ENCODE assay signal across 18 cellular contexts in the genomic region with DNA sequence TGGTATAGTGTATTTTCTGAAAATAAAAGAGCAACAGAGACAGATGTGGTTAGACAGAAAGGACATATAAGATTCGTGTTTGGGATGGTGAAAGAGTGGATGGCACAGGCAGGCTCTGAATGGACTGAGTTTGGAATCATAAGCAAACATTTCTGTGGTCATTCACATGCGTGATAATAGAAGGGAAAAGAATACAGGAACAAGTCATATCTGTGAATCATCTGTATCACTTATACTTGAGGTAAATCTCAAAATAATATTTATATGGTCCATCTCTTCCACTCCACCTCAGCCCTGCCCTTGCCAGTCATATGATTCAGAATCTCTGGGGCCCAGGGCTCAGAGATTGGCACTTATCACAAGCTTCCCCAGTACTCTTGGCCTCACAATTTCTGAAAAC.
DNase-seq lines count a peak whose midpoint lies in the region; ATAC-seq and TF ChIP-seq lines count a peak whose summit lies in the region.
"Had no signal": no experiment of that assay in that cellular context is flagged by ENCODE, and none has a peak within 500 bp of the region (broad histone marks: within the 10 kb centered on the region; RNA-seq: fewer than 3 reads in every experiment).

No MANE protein-coding gene starts in this region.

- ATAC-seq in HCT116 (no peak), PC-3 (no peak), GM18870 (IDR thresholded peaks at IDR 0.05; ENCODE audit: unreplicated experiment) (no peak)
- ATAC-seq: Panc1, Right ventricle myocardium inferior had no signal

- CTCF ChIA-PET in Calu3 (lab: Charles Lee): no interaction called here
- CTCF ChIA-PET in HCT116 (lab: Charles Lee): no interaction called here
- CTCF ChIA-PET in PC-3 (lab: Charles Lee): no interaction called here

- 85 to 88% methylated on average over 2 of the region's 2 CpGs for WGBS in testis, 2 donors

- TF ChIP-seq CTCF in Calu3 (IDR thresholded peaks at IDR 0.05; ENCODE audit: unreplicated experiment) (no peak), HCT116 (IDR thresholded peaks at IDR 0.05 in 2 of 3, conservative IDR thresholded peaks at IDR 0.05 in 1 of 3; ENCODE audit: borderline replicate concordance in 1 of 3, insufficient read depth in 1 of 3, low read depth in 2 of 3, low read length in 2 of 3) (no peak), PC-3 (conservative IDR thresholded peaks at IDR 0.05; ENCODE audit: low read depth, low read length) (no peak), MM.1S (IDR thresholded peaks at IDR 0.05; ENCODE audit: low read length) (no peak), testis (IDR thresholded peaks at IDR 0.05) (no peak)

- peaks cover 6% of the 10 kb centered on the region for H3K36me3 Mint-ChIP-seq in Calu3 (ENCODE audit: insufficient read depth, unreplicated experiment)

- H3K9ac ChIP-seq in HCT116 (ENCODE audit: low read length) (no peak overlapping the region), PC-3 (ENCODE audit: low read length) (no peak overlapping the region), MM.1S (ENCODE audit: low read length) (no peak overlapping the region)

- H3K9me2 ChIP-seq in HCT116 (ENCODE audit: insufficient read depth) (no peaks in the 10 kb centered on the region), PC-3 (replicated peaks; ENCODE audit: low read length) (no peaks in the 10 kb centered on the region), MM.1S (replicated peaks; ENCODE audit: insufficient read depth, low read length) (no peaks in the 10 kb centered on the region)

- H4K20me1 ChIP-seq in HCT116 (ENCODE audit: insufficient read depth): no peaks in the 10 kb centered on the region
- H4K20me1 ChIP-seq in PC-3 (ENCODE audit: low read length): no peaks in the 10 kb centered on the region
- no peaks in the 10 kb centered on the region for H4K20me1 ChIP-seq in MM.1S (ENCODE audit: insufficient read depth, low read length)

- TF ChIP-seq POLR2A in HCT116 (IDR thresholded peaks at IDR 0.05; ENCODE audit: borderline replicate concordance, extremely low read depth, insufficient read depth, insufficient read length) (no peak), testis (IDR thresholded peaks at IDR 0.05) (no peak)

- DNase-seq in Calu3 (no peak), HCT116 (ENCODE audit: low read depth, low spot score) (no peak), PC-3 (peak; percentile 28), fibroblast of peridontal ligament (ENCODE audit: extremely low read depth) (peak; percentile 28), NCI-H510A treated with DMSO at 0.1 percent for 48 hours (lab: John Stamatoyannopoulos, UW) (no peak), MM.1S (no peak), testis (no peak)
- DNase-seq: DMS 273 treated with DMSO at 0.1 percent for 48 hours, KG1, NCI-H1436, NCI-H2029, NCI-H2171, NCI-H82 had no signal

- POLR2A ChIA-PET in HCT116 (lab: Charles Lee): no interaction called here
- POLR2A ChIA-PET in PC-3 (lab: Charles Lee; ENCODE audit: unreplicated experiment): no interaction called here

- H3K27me3 Mint-ChIP-seq in Calu3 (ENCODE audit: unreplicated experiment): no peaks in the 10 kb centered on the region

- H3K36me3 ChIP-seq in HCT116 (ENCODE audit: control insufficient read depth in 1 of 2, insufficient read depth in 2 of 2, low read length in 2 of 2) (no peaks in the 10 kb centered on the region), PC-3 (ENCODE audit: low read depth, low read length) (no peaks in the 10 kb centered on the region), MM.1S (replicated peaks; ENCODE audit: insufficient read depth, low read length) (no peaks in the 10 kb centered on the region), testis (ENCODE audit: low read depth, missing control alignments) (no peaks in the 10 kb centered on the region)
- H3K36me3 ChIP-seq: HAP-1 had no signal

- H3K27ac ChIP-seq in HCT116 (ENCODE audit: low read depth, low read length): no peak overlapping the region
- H3K27ac ChIP-seq in PC-3 (ENCODE audit: low read length): peak overlapping the region; percentile 61
- no peak overlapping the region for H3K27ac ChIP-seq in MM.1S (ENCODE audit: low read length)
- no peak overlapping the region for H3K27ac ChIP-seq in testis
- H3K27ac ChIP-seq: C4-2B had no signal

- H3K4me2 ChIP-seq in HCT116 (ENCODE audit: low read length): no peak overlapping the region
- peak overlapping the region; percentile 13; the same call in 1 of the 2 replicates for H3K4me2 ChIP-seq in PC-3 (ENCODE audit: low read length)
- H3K4me2 ChIP-seq in MM.1S (ENCODE audit: low read depth, low read length): no peak overlapping the region

- no peak overlapping the region for H3K4me3 Mint-ChIP-seq in Calu3 (ENCODE audit: low read depth, unreplicated experiment)

- H3K4me1 ChIP-seq in HCT116 (ENCODE audit: control insufficient read depth in 1 of 2, insufficient read depth in 2 of 2, low read length in 2 of 2) (peaks cover 6 to 17% of the 10 kb centered on the region in 2 experiments; a peak in 3 of 4 replicates), PC-3 (ENCODE audit: insufficient read depth, low read length) (peaks cover 24% of the 10 kb centered on the region), MM.1S (ENCODE audit: low read length) (peaks cover 44% of the 10 kb centered on the region), testis (no peaks in the 10 kb centered on the region)
- H3K4me1 ChIP-seq: HAP-1 had no signal

- BruUV-seq in Calu3 (replicated peaks; lab: Mats Ljungman, UMichigan) (no TSS peak), HCT116 (replicated peaks; lab: Mats Ljungman, UMichigan) (no TSS peak), PC-3 (replicated peaks; lab: Mats Ljungman, UMichigan) (no TSS peak)

- TF ChIP-seq RAD21 in HCT116 (IDR thresholded peaks at IDR 0.05; ENCODE audit: low read depth): no peak

- H3K27me3 ChIP-seq in HCT116 (ENCODE audit: insufficient read depth, low read length): no peaks in the 10 kb centered on the region
- no peaks in the 10 kb centered on the region for H3K27me3 ChIP-seq in PC-3 (ENCODE audit: low read length)
- no peaks in the 10 kb centered on the region for H3K27me3 ChIP-seq in MM.1S (replicated peaks; ENCODE audit: insufficient read depth, low read length)
- no peaks in the 10 kb centered on the region for H3K27me3 ChIP-seq in testis

- H3F3A ChIP-seq in PC-3 (ENCODE audit: low read length, unreplicated experiment) (no peaks in the 10 kb centered on the region), MM.1S (ENCODE audit: insufficient read depth, low read length) (peaks cover 26% of the 10 kb centered on the region)

- peak overlapping the region; percentile 36 for H2AFZ ChIP-seq in HCT116 (ENCODE audit: low read depth, low read length, poor library complexity, severe bottlenecking)
- no peak overlapping the region for H2AFZ ChIP-seq in PC-3 (ENCODE audit: low read length)
- H2AFZ ChIP-seq in MM.1S (ENCODE audit: low read length): no peak overlapping the region

- no peaks in the 10 kb centered on the region for H3K9me3 ChIP-seq in HCT116 (ENCODE audit: control insufficient read depth in 1 of 2, insufficient read depth in 1 of 2, low read depth in 1 of 2, low read length in 2 of 2)
- no peaks in the 10 kb centered on the region for H3K9me3 ChIP-seq in PC-3 (ENCODE audit: low read length)
- H3K9me3 ChIP-seq in MM.1S (replicated peaks; ENCODE audit: insufficient read depth, low read length): no peaks in the 10 kb centered on the region
- no peaks in the 10 kb centered on the region for H3K9me3 ChIP-seq in testis
- H3K9me3 ChIP-seq: HAP-1 had no signal

- H3K4me3 ChIP-seq in HCT116 (replicated peaks in 1 of 2; ENCODE audit: low read depth in 1 of 2, low read length in 2 of 2) (no peak overlapping the region), PC-3 (ENCODE audit: low read length) (no peak overlapping the region), MM.1S (ENCODE audit: low read length) (no peak overlapping the region), testis (no peak overlapping the region)
- H3K4me3 ChIP-seq: HAP-1 had no signal

- RAD21 ChIA-PET in HCT116 (lab: Charles Lee; ENCODE audit: low non-redundant PET in 1 of 2, low total read pairs in 2 of 2, uncharacterized antibody in 2 of 2, unreplicated experiment in 2 of 2): no interaction called here

- H3K27ac Mint-ChIP-seq in Calu3 (ENCODE audit: unreplicated experiment): peak overlapping the region; percentile 67

- intact Hi-C loops in Calu3 (cut with micrococcal nuclease; ENCODE audit: unreplicated experiment) (no loop called here), HCT116 (cut with micrococcal nuclease) (no loop called here), PC-3 (cut with micrococcal nuclease) (no loop called here), testis (cut with DNase I; ENCODE audit: low total_unique reads) (no loop called here)

- peaks cover 36% of the 10 kb centered on the region for H3K4me1 Mint-ChIP-seq in Calu3 (ENCODE audit: low read depth, unreplicated experiment)

- H3K79me2 ChIP-seq in HCT116 (ENCODE audit: insufficient read depth, low read length): no peaks in the 10 kb centered on the region
- H3K79me2 ChIP-seq in PC-3 (ENCODE audit: low read length): no peaks in the 10 kb centered on the region
- no peaks in the 10 kb centered on the region for H3K79me2 ChIP-seq in MM.1S (ENCODE audit: low read length)

- peaks cover 3% of the 10 kb centered on the region for H3K9me3 Mint-ChIP-seq in Calu3 (ENCODE audit: low read depth, unreplicated experiment)

TF ChIP-seq in HCT116, 20 proteins besides CTCF, POLR2A, EP300 and RAD21 (continues in another document):
- no peak for TF ChIP-seq JUND (IDR thresholded peaks at IDR 0.05)
- TF ChIP-seq, protein P1, sequence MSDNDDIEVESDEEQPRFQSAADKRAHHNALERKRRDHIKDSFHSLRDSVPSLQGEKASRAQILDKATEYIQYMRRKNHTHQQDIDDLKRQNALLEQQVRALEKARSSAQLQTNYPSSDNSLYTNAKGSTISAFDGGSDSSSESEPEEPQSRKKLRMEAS (IDR thresholded peaks at IDR 0.05): no peak
- no peak for TF ChIP-seq YY1 (IDR thresholded peaks at IDR 0.05; ENCODE audit: extremely low read depth, insufficient replicate concordance, low read depth, low read length)
- TF ChIP-seq EZH2 (IDR thresholded peaks at IDR 0.05): no peak
- TF ChIP-seq, protein P2, sequence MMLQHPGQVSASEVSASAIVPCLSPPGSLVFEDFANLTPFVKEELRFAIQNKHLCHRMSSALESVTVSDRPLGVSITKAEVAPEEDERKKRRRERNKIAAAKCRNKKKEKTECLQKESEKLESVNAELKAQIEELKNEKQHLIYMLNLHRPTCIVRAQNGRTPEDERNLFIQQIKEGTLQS (IDR thresholded peaks at IDR 0.05): no peak
- TF ChIP-seq TCF7L2 (IDR thresholded peaks at IDR 0.05; ENCODE audit: borderline replicate concordance, extremely low read depth, insufficient read depth, insufficient read length): no peak
- TF ChIP-seq EGR1 (IDR thresholded peaks at IDR 0.05; ENCODE audit: low read depth): no peak
- TF ChIP-seq CEBPB (IDR thresholded peaks at IDR 0.05; ENCODE audit: low read depth): no peak
- no peak for TF ChIP-seq SIN3A (IDR thresholded peaks at IDR 0.05; ENCODE audit: low read depth)

Comparison
In these comparisons a context has a peak if more than half of its experiments do, and no peak if none do; other contexts are left out.
1. DNase-seq: peak in PC-3 (single experiment) and fibroblast of peridontal ligament (single experiment); none in Calu3 (single experiment), HCT116 (single experiment), NCI-H510A treated with DMSO at 0.1 percent for 48 hours (single experiment), MM.1S (single experiment) and testis (single experiment).